1 cellular context compared by ENCODE assay signal in genomic region chr14:22850944-22851790, GRCh38.
TF ChIP-seq lines count a peak whose summit lies in the region.

No MANE protein-coding gene starts in this region.

TF ChIP-seq in HepG2, 621 proteins besides CTCF, POLR2A, EP300 and RAD21:
- 0 out of 2 replicates have a peak, but pooled peaks have one; percentile 39 for TF ChIP-seq NFAT5 (CRISPR knock-in tag; IDR thresholded peaks at IDR 0.05)
- TF ChIP-seq ATF7 (IDR thresholded peaks at IDR 0.05): no peak
- TF ChIP-seq ATF7 (CRISPR knock-in tag; IDR thresholded peaks at IDR 0.05): 0 out of 2 replicates have a peak, but pooled peaks have one; percentile 42
- TF ChIP-seq ZNF225 (CRISPR knock-in tag; IDR thresholded peaks at IDR 0.05): peak; percentile 63; the same call in 1 of the 2 replicates
- TF ChIP-seq MEIS2 (CRISPR knock-in tag; IDR thresholded peaks at IDR 0.05): no peak
- TF ChIP-seq TRAFD1 (CRISPR knock-in tag; IDR thresholded peaks at IDR 0.05; ENCODE audit: borderline replicate concordance): no peak
- TF ChIP-seq MATR3 (CRISPR knock-in tag; IDR thresholded peaks at IDR 0.05): 0 out of 2 replicates have a peak, but pooled peaks have one; percentile 49
- 0 out of 2 replicates have a peak, but pooled peaks have one; percentile 34 for TF ChIP-seq BRD4 (CRISPR knock-in tag; IDR thresholded peaks at IDR 0.05)
- TF ChIP-seq ZNF704 (CRISPR knock-in tag; IDR thresholded peaks at IDR 0.05; ENCODE audit: borderline replicate concordance): peak; percentile 58; the same call in 1 of the 2 replicates
- TF ChIP-seq ETS1 (CRISPR knock-in tag; IDR thresholded peaks at IDR 0.05): no peak
- TF ChIP-seq ZNF691 (CRISPR knock-in tag; IDR thresholded peaks at IDR 0.05; ENCODE audit: borderline replicate concordance, low read depth): 0 out of 2 replicates have a peak, but pooled peaks have one; percentile 35
- TF ChIP-seq ZNF253 (CRISPR knock-in tag; IDR thresholded peaks at IDR 0.05; ENCODE audit: borderline replicate concordance): no peak
- TF ChIP-seq ZNF777 (CRISPR knock-in tag; IDR thresholded peaks at IDR 0.05): no peak
- TF ChIP-seq ZFX (CRISPR knock-in tag; IDR thresholded peaks at IDR 0.05; ENCODE audit: low read depth): 0 out of 2 replicates have a peak, but pooled peaks have one; percentile 20
- no peak for TF ChIP-seq CREB1 (IDR thresholded peaks at IDR 0.05)
- TF ChIP-seq CREB1 (CRISPR knock-in tag; IDR thresholded peaks at IDR 0.05): no peak
- no peak for TF ChIP-seq TAF1 (CRISPR knock-in tag; IDR thresholded peaks at IDR 0.05)
- TF ChIP-seq MED8 (CRISPR knock-in tag; IDR thresholded peaks at IDR 0.05; ENCODE audit: insufficient replicate concordance): peak; percentile 22
- TF ChIP-seq TEAD2 (CRISPR knock-in tag; IDR thresholded peaks at IDR 0.05): no peak
- 0 out of 2 replicates have a peak, but pooled peaks have one; percentile 20 for TF ChIP-seq MTA1 (CRISPR knock-in tag; IDR thresholded peaks at IDR 0.05; ENCODE audit: borderline replicate concordance)
- TF ChIP-seq MYC (CRISPR knock-in tag; IDR thresholded peaks at IDR 0.05; ENCODE audit: borderline replicate concordance): 0 out of 2 replicates have a peak, but pooled peaks have one; percentile 31
- TF ChIP-seq IRF9 (CRISPR knock-in tag; IDR thresholded peaks at IDR 0.05; ENCODE audit: borderline replicate concordance): 0 out of 2 replicates have a peak, but pooled peaks have one; percentile 36
- TF ChIP-seq POLR2G (IDR thresholded peaks at IDR 0.05; ENCODE audit: low read depth, low read length): no peak
- peak; percentile 51; the same call in 1 of the 2 replicates for TF ChIP-seq ZNF333 (CRISPR knock-in tag; IDR thresholded peaks at IDR 0.05; ENCODE audit: borderline replicate concordance)
- peak; percentile 18; the same call in 1 of the 2 replicates for TF ChIP-seq ZNF768 (CRISPR knock-in tag; IDR thresholded peaks at IDR 0.05)
- TF ChIP-seq ZFY (CRISPR knock-in tag; IDR thresholded peaks at IDR 0.05): 0 out of 2 replicates have a peak, but pooled peaks have one; percentile 28
- TF ChIP-seq ZBTB4 (CRISPR knock-in tag; IDR thresholded peaks at IDR 0.05; ENCODE audit: borderline replicate concordance): peak; percentile 21; the same call in 1 of the 2 replicates
- no peak for TF ChIP-seq ZNF180 (CRISPR knock-in tag; IDR thresholded peaks at IDR 0.05; ENCODE audit: borderline replicate concordance, low read depth)
- no peak for TF ChIP-seq ELF1 (CRISPR knock-in tag; IDR thresholded peaks at IDR 0.05)
- no peak for TF ChIP-seq ZNF33B (CRISPR knock-in tag; IDR thresholded peaks at IDR 0.05)
TF ChIP-seq in HepG2: peak in this region for 16.
